8 cellular contexts compared by ENCODE assay signal in genomic region chr7:32070406-32071360, GRCh38. TPM values are rescaled to one million over a fixed set of nuclear protein-coding genes. Genes with fewer than 3 reads are reported as not detected.
A peak's percentile ranks its signal among the peaks of the same experiment; 100 is the strongest.
DNase-seq lines count a peak whose midpoint lies in the region; ATAC-seq and TF ChIP-seq lines count a peak whose summit lies in the region.

Gene PDE1C (minus strand): TSS chr7:32070407.

- no peak within 1 kb of the TSS for H3K27ac Mint-ChIP-seq in endothelial cell (ENCODE audit: unreplicated experiment)

- H3K9me3 Mint-ChIP-seq in endothelial cell (ENCODE audit: unreplicated experiment) = no peaks in the 10 kb centered on the region

- 0 to 1% methylated on average over 39 to 48 of the region's 88 CpGs for WGBS in mesodermal cell (ENCODE audit: insufficient coverage in 2 of 2), 2 experiments
- WGBS in transverse colon (ENCODE audit: low coverage in 1 of 2), 2 donors = 2 to 4% methylated on average over 8 to 71 of the region's 88 CpGs

- H3K4me3 ChIP-seq in mesodermal cell (ENCODE audit: extremely low read depth, insufficient read depth, low read length, poor library complexity, severe bottlenecking) (peak within 1 kb of the TSS; percentile 41), transverse colon (peak within 1 kb of the TSS; percentile 18 to 53 (median 34))

- peaks cover 58% of the 10 kb centered on the region for H3K27me3 ChIP-seq in transverse colon

- no peak for TF ChIP-seq POLR2A in transverse colon (IDR thresholded peaks at IDR 0.05)

- DNase-seq in NCI-H1092 treated with DMSO at 0.1 percent for 48 hours (lab: John Stamatoyannopoulos, UW) (peak; percentile 61), endothelial cell (ENCODE audit: low spot score) (peak; percentile 37), transverse colon (no peak), GM10266 (ENCODE audit: extremely low spot score) (no peak), NCI-H2081 treated with DMSO at 0.1 percent for 48 hours (lab: John Stamatoyannopoulos, UW) (no peak), NCI-H128 (lab: John Stamatoyannopoulos, UW; ENCODE audit: unreplicated experiment) (no peak)

- H3K27ac ChIP-seq in mesodermal cell (ENCODE audit: low read depth, low read length, severe bottlenecking) (no peak within 1 kb of the TSS), transverse colon (peak within 1 kb of the TSS; percentile 30 to 68 (median 62))

- H3K9me3 ChIP-seq in mesodermal cell (ENCODE audit: control insufficient read depth, low read length) (no peaks in the 10 kb centered on the region), transverse colon (no peaks in the 10 kb centered on the region)

- no peak for ATAC-seq in GM18502 (IDR thresholded peaks at IDR 0.05; ENCODE audit: poor library complexity, unreplicated experiment)

- peak within 1 kb of the TSS; percentile 93 for H3K4me3 Mint-ChIP-seq in endothelial cell (ENCODE audit: unreplicated experiment)

- peaks cover 5% of the 10 kb centered on the region for H3K27me3 Mint-ChIP-seq in endothelial cell (ENCODE audit: unreplicated experiment)

- no peaks in the 10 kb centered on the region for H3K4me1 ChIP-seq in mesodermal cell (ENCODE audit: control insufficient read depth, insufficient read depth, low read length, poor library complexity, severe bottlenecking)
- peaks cover 0 to 15% (median 0%) of the 10 kb centered on the region in 4 donors for H3K4me1 ChIP-seq in transverse colon

- H3K4me1 Mint-ChIP-seq in endothelial cell (ENCODE audit: unreplicated experiment) = peaks cover 7% of the 10 kb centered on the region

- H3K36me3 Mint-ChIP-seq in endothelial cell (ENCODE audit: low read depth, unreplicated experiment) = no peaks in the 10 kb centered on the region

- intact Hi-C loops in transverse colon (cut with DNase I; ENCODE audit: low total_unique reads) = no loop called here

- TF ChIP-seq EP300 in transverse colon (IDR thresholded peaks at IDR 0.05; ENCODE audit: low read depth) = no peak

- no peaks in the 10 kb centered on the region for H3K36me3 ChIP-seq in mesodermal cell (ENCODE audit: control insufficient read depth, insufficient read depth, low read length)
- no peaks in the 10 kb centered on the region for H3K36me3 ChIP-seq in transverse colon

- in situ Hi-C loops in transverse colon (cut with MboI; ENCODE audit: low pct_ligation_motif_present in 1 of 4, low pct_unique_long_range_greater_than_20kb in 1 of 4, low sequenced_read_pairs in 3 of 4) = no loop called here

- TF ChIP-seq CTCF in endothelial cell (IDR thresholded peaks at IDR 0.05; ENCODE audit: unreplicated experiment) (no peak), transverse colon (IDR thresholded peaks at IDR 0.05) (no peak), GM10266 (IDR thresholded peaks at IDR 0.05; ENCODE audit: control insufficient read depth, insufficient read depth, low read depth, missing control alignments) (no peak)

RNA-seq across cellular contexts. Expression of gene PDE1C, which starts in this region (rescaled TPM):
- 2.9 TPM for total RNA-seq in endothelial cell (ENCODE audit: unreplicated experiment)
- polyA plus RNA-seq in mesodermal cell (2013, experiment 1 of 2) = 1.5 TPM
- polyA plus RNA-seq in mesodermal cell (2013, experiment 2 of 2) = 1.6 TPM
- total RNA-seq in transverse colon = 1 to 10 TPM; 1.5 to 8.4 (median 2.9) TPM

Comparison
In these comparisons a context has a peak if more than half of its experiments do, and no peak if none do; other contexts are left out.
1. DNase-seq: peak in NCI-H1092 treated with DMSO at 0.1 percent for 48 hours (single experiment) and endothelial cell (single experiment); none in transverse colon (single experiment), GM10266 (single experiment), NCI-H2081 treated with DMSO at 0.1 percent for 48 hours (single experiment) and NCI-H128 (single experiment).